ENCODE assay signal across 8 cellular contexts in the genomic region with DNA sequence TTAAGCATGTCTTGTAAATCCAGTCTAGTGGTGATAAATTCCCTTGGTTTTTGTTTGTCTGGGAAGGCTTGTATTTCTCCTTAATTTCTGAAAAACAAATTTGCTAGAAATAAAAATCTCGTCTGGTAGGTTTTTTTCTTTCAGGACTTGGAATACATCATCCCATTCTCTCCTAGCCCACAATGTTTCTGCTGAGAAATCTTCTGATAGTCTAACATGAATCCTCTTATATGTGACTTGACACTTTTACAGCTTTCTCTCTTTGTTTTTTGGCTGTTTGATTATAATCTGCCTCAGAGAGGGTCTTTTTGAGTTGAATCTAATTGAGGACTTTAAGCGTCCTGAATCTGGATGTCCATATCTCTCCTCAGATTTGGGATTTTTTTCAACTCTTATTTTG.
"Had no signal": no experiment of that assay in that cellular context is flagged by ENCODE, and none has a peak within 500 bp of the region (broad histone marks: within the 10 kb centered on the region; RNA-seq: fewer than 3 reads in every experiment).

No MANE protein-coding gene starts in this region.

- H3K9ac ChIP-seq: GM23248, KMS-11 had no signal

- H3K9me3 ChIP-seq: HAP-1 had no signal

- H3K27ac ChIP-seq: GM23248, KMS-11 had no signal

- H3K27ac Mint-ChIP-seq: IgD-negative memory B cell had no signal

- H3K4me3 Mint-ChIP-seq: IgD-negative memory B cell had no signal

- H3K36me3 Mint-ChIP-seq: IgD-negative memory B cell had no signal

- H3K36me3 ChIP-seq: HAP-1 had no signal

- DNase-seq: GOT3, H7, KBM-7 had no signal

- H3K4me2 ChIP-seq: KMS-11 had no signal

- H3K4me3 ChIP-seq: GM23248, HAP-1 had no signal

- ATAC-seq: HepG2 had no signal

- H3K4me1 Mint-ChIP-seq: IgD-negative memory B cell had no signal

- H2AFZ ChIP-seq: GM23248 had no signal
